ENCODE assay signal across 26 cellular contexts in the genomic region with DNA sequence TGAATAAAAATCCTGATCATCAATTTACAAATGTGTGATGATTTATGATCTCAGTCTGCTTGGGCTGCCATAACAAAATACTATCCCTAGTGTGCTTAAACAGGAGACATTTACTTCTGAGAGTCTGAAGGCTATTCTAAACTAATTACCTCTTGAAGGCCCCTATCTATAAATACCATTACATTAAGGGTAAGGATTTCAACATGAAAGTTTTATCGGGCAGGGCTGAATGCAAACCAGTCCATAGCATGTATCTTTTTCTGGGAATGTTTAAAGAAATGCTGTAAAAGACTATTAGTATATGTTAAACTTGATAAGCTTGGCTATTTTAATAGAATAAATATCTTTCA. TPM values are rescaled to one million over a fixed set of nuclear protein-coding genes. Genes with fewer than 3 reads are reported as not detected.
"Had no signal": no experiment of that assay in that cellular context is flagged by ENCODE, and none has a peak within 500 bp of the region (broad histone marks: within the 10 kb centered on the region; RNA-seq: fewer than 3 reads in every experiment).

No MANE protein-coding gene starts in this region.

- H3K27me3 ChIP-seq: ascending aorta, body of pancreas, SJSA1 had no signal

- H3K27ac ChIP-seq: ascending aorta, body of pancreas, SJSA1 had no signal

- H3K9me3 ChIP-seq: ascending aorta, body of pancreas, SJSA1 had no signal

- H3K27me3 Mint-ChIP-seq: activated naive CD4-positive, alpha-beta T cell treated with anti-CD3 and anti-CD28 coated beads, Interleukin-2, amount 50 U/mL, for 24 hours; activated naive CD8-positive, alpha-beta T cell treated with anti-CD3 and anti-CD28 coated beads, Interleukin-2, amount 50 U/mL, for 24 hours; activated T-cell treated with anti-CD3 and anti-CD28 coated beads, Interleukin-2, amount 50 U/mL, for 24 hours had no signal

- H3K4me1 Mint-ChIP-seq: activated naive CD4-positive, alpha-beta T cell treated with anti-CD3 and anti-CD28 coated beads, Interleukin-2, amount 50 U/mL, for 24 hours; activated naive CD8-positive, alpha-beta T cell treated with anti-CD3 and anti-CD28 coated beads, Interleukin-2, amount 50 U/mL, for 24 hours had no signal

- H3K4me3 ChIP-seq: ascending aorta, body of pancreas, SJSA1 had no signal

- H3K36me3 ChIP-seq: ascending aorta, SJSA1 had no signal

- DNase-seq: activated CD4-positive, alpha-beta T cell treated with anti-CD3 and anti-CD28 coated beads for 48 hours; activated CD4-positive, alpha-beta T cell treated with anti-CD3 and anti-CD28 coated beads, Interleukin-2, amount 50 U/mL, for 4 hours; activated CD4-positive, CD25-positive, alpha-beta regulatory T cell treated with anti-CD3 and anti-CD28 coated beads, Interleukin-2, amount 50 U/mL, for 72 hours; activated CD8-positive, alpha-beta T cell treated with anti-CD3 and anti-CD28 coated beads, Interleukin-2, amount 10 ng/mL, durations not matched to agents 7 days and 5 days; activated effector memory CD4-positive, alpha-beta T cell treated with Interleukin-2 at 50 U/mL for 16 hours; activated naive CD4-positive, alpha-beta T cell; activated naive CD8-positive, alpha-beta T cell treated with anti-CD3 and anti-CD28 coated beads, Interleukin-2, amount 50 U/mL, for 24 hours; activated T-cell treated with anti-CD3 and anti-CD28 coated beads, Interleukin-2, amount 50 U/mL, for 24 hours; amniotic stem cell; body of pancreas; Kasumi-1; NCI-H1105 treated with DMSO at 0.1 percent for 48 hours; NCI-H1436 treated with DMSO at 0.1 percent for 48 hours; NCI-H187; NCI-H2081; NCI-H510A treated with DMSO at 0.1 percent for 48 hours; NCI-H69; SHP77; SW 1271 had no signal

- H3K4me1 ChIP-seq: ascending aorta, body of pancreas, SJSA1 had no signal

- ATAC-seq: activated CD8-positive, alpha-beta T cell treated with anti-CD3 and anti-CD28 coated beads, Interleukin-2, amount 10 ng/mL, durations not matched to agents 7 days and 5 days; activated naive CD8-positive, alpha-beta T cell treated with anti-CD3 and anti-CD28 coated beads, Interleukin-2, amount 50 U/mL, for 24 hours; body of pancreas; SK-N-SH treated with all-trans-retinoic acid at 6 μM for 48 hours had no signal

- H3K27ac Mint-ChIP-seq: activated CD8-positive, alpha-beta T cell treated with anti-CD3 and anti-CD28 coated beads, Interleukin-2, amount 10 ng/mL, durations not matched to agents 7 days and 5 days; activated naive CD4-positive, alpha-beta T cell treated with anti-CD3 and anti-CD28 coated beads, Interleukin-2, amount 50 U/mL, for 24 hours; activated naive CD8-positive, alpha-beta T cell treated with anti-CD3 and anti-CD28 coated beads, Interleukin-2, amount 50 U/mL, for 24 hours; activated T-cell treated with anti-CD3 and anti-CD28 coated beads, Interleukin-2, amount 50 U/mL, for 24 hours; activated T-helper 1 cell treated with anti-CD3 and anti-CD28 coated beads, Interleukin-12 subunit alpha, Interleukin-12 subunit beta, Interleukin-2, Interleukin-4 antibody, amounts not matched to agents 30 ng/mL and 10 ng/mL and 1 ng/mL, durations not matched to agents 14 hours and 24 hours and 36 hours; T-helper 1 cell treated with Interleukin-12 subunit alpha and Interleukin-12 subunit beta and Interleukin-4 antibody, amounts not matched to agents 30 μg/mL and 1 μg/mL, for 36 hours had no signal

- H3K9me3 Mint-ChIP-seq: activated naive CD4-positive, alpha-beta T cell treated with anti-CD3 and anti-CD28 coated beads, Interleukin-2, amount 50 U/mL, for 24 hours; activated naive CD8-positive, alpha-beta T cell treated with anti-CD3 and anti-CD28 coated beads, Interleukin-2, amount 50 U/mL, for 24 hours; activated T-cell treated with anti-CD3 and anti-CD28 coated beads, Interleukin-2, amount 50 U/mL, for 24 hours; activated T-helper 1 cell treated with anti-CD3 and anti-CD28 coated beads, Interleukin-12 subunit alpha, Interleukin-12 subunit beta, Interleukin-2, Interleukin-4 antibody, amounts not matched to agents 30 ng/mL and 10 ng/mL and 1 ng/mL, durations not matched to agents 14 hours and 24 hours and 36 hours had no signal

- H3K4me3 Mint-ChIP-seq: activated CD8-positive, alpha-beta T cell treated with anti-CD3 and anti-CD28 coated beads, Interleukin-2, amount 10 ng/mL, durations not matched to agents 7 days and 5 days; activated naive CD4-positive, alpha-beta T cell treated with anti-CD3 and anti-CD28 coated beads, Interleukin-2, amount 50 U/mL, for 24 hours; activated naive CD8-positive, alpha-beta T cell treated with anti-CD3 and anti-CD28 coated beads, Interleukin-2, amount 50 U/mL, for 24 hours; activated T-cell treated with anti-CD3 and anti-CD28 coated beads, Interleukin-2, amount 50 U/mL, for 24 hours; activated T-helper 1 cell treated with anti-CD3 and anti-CD28 coated beads, Interleukin-12 subunit alpha, Interleukin-12 subunit beta, Interleukin-2, Interleukin-4 antibody, amounts not matched to agents 30 ng/mL and 10 ng/mL and 1 ng/mL, durations not matched to agents 14 hours and 24 hours and 36 hours; T-helper 1 cell treated with Interleukin-12 subunit alpha and Interleukin-12 subunit beta and Interleukin-4 antibody, amounts not matched to agents 30 μg/mL and 1 μg/mL, for 36 hours had no signal

- H3K36me3 Mint-ChIP-seq: activated naive CD4-positive, alpha-beta T cell treated with anti-CD3 and anti-CD28 coated beads, Interleukin-2, amount 50 U/mL, for 24 hours had no signal

RNA-seq across cellular contexts. Expression of gene TRDN, which starts 48.2 kb away (rescaled TPM):
- total RNA-seq: activated CD8-positive, alpha-beta T cell treated with anti-CD3 and anti-CD28 coated beads, Interleukin-2, amount 10 ng/mL, durations not matched to agents 7 days and 5 days; activated T-helper 1 cell treated with anti-CD3 and anti-CD28 coated beads, Interleukin-12 subunit alpha, Interleukin-12 subunit beta, Interleukin-2, Interleukin-4 antibody, amounts not matched to agents 30 ng/mL and 10 ng/mL and 1 ng/mL, durations not matched to agents 14 hours and 24 hours and 36 hours; ascending aorta; body of pancreas; bronchial epithelial cell; SJSA1 had no signal
